8 cellular contexts compared by ENCODE assay signal in the genomic region with DNA sequence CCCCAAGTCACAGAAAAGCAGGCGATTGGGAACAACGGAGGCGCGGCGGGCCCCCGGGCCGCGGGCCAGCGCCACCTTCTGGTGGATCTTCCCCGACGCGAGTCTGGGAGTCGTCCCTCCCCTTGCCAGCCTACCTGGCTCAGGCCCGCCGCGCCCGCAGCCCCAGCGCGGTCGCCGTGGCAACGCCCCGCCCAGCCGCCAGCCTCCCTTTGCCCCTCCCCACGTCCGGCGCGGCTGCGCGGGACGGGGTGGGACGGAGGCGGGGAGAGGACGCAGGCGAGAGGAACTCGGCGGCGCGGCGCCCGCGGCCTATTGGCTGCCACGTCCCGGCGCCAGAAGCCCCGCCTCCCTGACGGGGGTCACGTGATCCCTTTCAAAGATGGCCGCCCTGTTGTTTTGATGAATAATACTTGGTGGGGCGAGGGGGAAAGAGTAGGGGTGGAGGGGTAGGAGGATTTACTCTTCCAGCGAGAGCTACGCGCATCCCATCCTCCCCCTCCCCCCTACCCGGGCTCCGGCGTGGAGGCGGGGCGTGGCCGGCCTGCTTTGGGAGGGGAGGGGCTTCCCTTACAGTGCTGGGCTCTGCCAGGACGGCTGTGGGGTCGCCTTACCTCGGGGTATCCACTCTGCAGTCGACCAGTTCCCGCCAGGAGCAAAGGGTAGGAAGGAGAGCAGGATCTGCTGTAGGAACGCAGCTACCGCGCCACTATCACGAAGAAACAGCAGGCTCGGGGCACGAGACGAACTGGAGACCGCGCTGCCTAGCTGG. TPM values are rescaled to one million over a fixed set of nuclear protein-coding genes. Genes with fewer than 3 reads are reported as not detected.
DNase-seq lines count a peak whose midpoint lies in the region; ATAC-seq and TF ChIP-seq lines count a peak whose summit lies in the region.

UBE4B (plus strand) TSS at position 369 of the 769 bp plus-strand sequence. CDS start 713 bp downstream, outside the sequence.

- H4K8ac ChIP-seq in H9 (replicated peaks; ENCODE audit: insufficient read length, low read depth, low read length): no peak within 1 kb of the TSS

- H3K9me3 Mint-ChIP-seq in H9 (peaks cover 2 to 4% of the 10 kb centered on the region in 2 experiments; a peak in 4 of 5 replicates), nephron progenitor cell (peaks cover 6% of the 10 kb centered on the region)
- H3K9me3 Mint-ChIP-seq in stimulated activated naive CD8-positive, alpha-beta T cell treated with anti-CD3 and anti-CD28 coated beads, Interleukin-15, amount 100 ng/mL, for 72 hours: no peaks in the 10 kb centered on the region

- no peak within 1 kb of the TSS for H3K4ac ChIP-seq in H9 (ENCODE audit: low read depth, low read length)

- H3K9ac ChIP-seq in H9 (ENCODE audit: extremely low read depth, insufficient read length, low read length): peak within 1 kb of the TSS; percentile 96

- peaks cover 5% of the 10 kb centered on the region; the same call in 1 of the 2 replicates for H3K79me2 ChIP-seq in H9 (ENCODE audit: insufficient read depth, low read length)

- H3K18ac ChIP-seq in H9 (ENCODE audit: insufficient read length, low read depth, low read length): peak within 1 kb of the TSS; percentile 36

- H2BK12ac ChIP-seq in H9 (ENCODE audit: insufficient read length, low read depth, low read length): no peak within 1 kb of the TSS

- H3K4me3 Mint-ChIP-seq in H9: peak within 1 kb of the TSS; percentile 89 to 92
- peak within 1 kb of the TSS; percentile 96 for H3K4me3 Mint-ChIP-seq in nephron progenitor cell
- peak within 1 kb of the TSS; percentile 85 to 98 for H3K4me3 Mint-ChIP-seq in stimulated activated naive CD8-positive, alpha-beta T cell treated with anti-CD3 and anti-CD28 coated beads, Interleukin-15, amount 100 ng/mL, for 72 hours

- peak within 1 kb of the TSS; percentile 37 for H2AFZ ChIP-seq in H9 (ENCODE audit: low read length)

- peak within 1 kb of the TSS; percentile 67 for H4K5ac ChIP-seq in H9 (ENCODE audit: insufficient read length, low read depth, low read length)

- H3K23me2 ChIP-seq in H9 (ENCODE audit: insufficient read length, low read depth, low read length, poor library complexity, severe bottlenecking): peaks cover 12% of the 10 kb centered on the region

- no peaks in the 10 kb centered on the region for H3K27me3 Mint-ChIP-seq in H9 (ENCODE audit: low read depth)
- H3K27me3 Mint-ChIP-seq in nephron progenitor cell (ENCODE audit: low read depth, poor library complexity): peaks cover 3% of the 10 kb centered on the region
- no peaks in the 10 kb centered on the region for H3K27me3 Mint-ChIP-seq in stimulated activated naive CD8-positive, alpha-beta T cell treated with anti-CD3 and anti-CD28 coated beads, Interleukin-15, amount 100 ng/mL, for 72 hours

- peak within 1 kb of the TSS; percentile 83 for H3K4me3 ChIP-seq in fibroblast of the aortic adventitia (ENCODE audit: low read depth, low read length)

- no peak within 1 kb of the TSS for H2BK20ac ChIP-seq in H9 (ENCODE audit: low read depth, low read length, poor library complexity, severe bottlenecking)

- H3K27ac Mint-ChIP-seq in H9 (peak within 1 kb of the TSS; percentile 99 to 100 (median 99)), nephron progenitor cell (peak within 1 kb of the TSS; percentile 99)
- peak within 1 kb of the TSS; percentile 98 to 99 for H3K27ac Mint-ChIP-seq in stimulated activated naive CD8-positive, alpha-beta T cell treated with anti-CD3 and anti-CD28 coated beads, Interleukin-15, amount 100 ng/mL, for 72 hours

- H3T11ph ChIP-seq in H9 (ENCODE audit: low read length): no peak within 1 kb of the TSS

- no peak within 1 kb of the TSS for H3K56ac ChIP-seq in H9 (ENCODE audit: insufficient read length, low read depth, low read length)

- TF ChIP-seq CTCF in H9 (conservative IDR thresholded peaks at IDR 0.05) (peak; percentile 97), fibroblast of the aortic adventitia (IDR thresholded peaks at IDR 0.05; ENCODE audit: insufficient read depth, low read length) (peak; percentile 67), nephron progenitor cell (IDR thresholded peaks at IDR 0.05) (peak; percentile 74)

- H2BK15ac ChIP-seq in H9 (ENCODE audit: low read depth, low read length): no peak within 1 kb of the TSS

- peak within 1 kb of the TSS; percentile 76 for H2BK5ac ChIP-seq in H9 (ENCODE audit: insufficient read length, low read length)

- H3K27ac ChIP-seq in H9 (ENCODE audit: insufficient read length, low read depth, low read length): peak within 1 kb of the TSS; percentile 95

- H3K36me3 Mint-ChIP-seq in H9 (ENCODE audit: insufficient read depth in 1 of 3, low read depth in 3 of 3): peaks cover 5 to 8% (median 8%) of the 10 kb centered on the region in 3 experiments; a peak in 5 of 7 replicates
- peaks cover 19% of the 10 kb centered on the region for H3K36me3 Mint-ChIP-seq in nephron progenitor cell (ENCODE audit: low read depth)

- no peaks in the 10 kb centered on the region for H4K20me1 ChIP-seq in H9 (ENCODE audit: control insufficient read depth, insufficient read depth, insufficient read length)

- H3K14ac ChIP-seq in H9 (ENCODE audit: insufficient read depth, low read length): peak within 1 kb of the TSS; percentile 90

- no peak within 1 kb of the TSS for H3K23ac ChIP-seq in H9 (ENCODE audit: insufficient read length, low read depth, low read length)

- H3K9me3 ChIP-seq in H9 (ENCODE audit: control insufficient read depth, low read depth, low read length): no peaks in the 10 kb centered on the region

- H3K27me3 ChIP-seq in H9 (ENCODE audit: insufficient read depth, low read length): no peaks in the 10 kb centered on the region

- H4K91ac ChIP-seq in H9 (ENCODE audit: insufficient read length, low read depth, low read length): no peak within 1 kb of the TSS

- no peak within 1 kb of the TSS for H2BK120ac ChIP-seq in H9 (ENCODE audit: low read depth, low read length, poor library complexity, severe bottlenecking)

- DNase-seq in G401 (ENCODE audit: low spot score) (peak; percentile 98), H9 (peak; percentile 99), M059J (ENCODE audit: low read depth) (peak; percentile 97), SHP77 (lab: John Stamatoyannopoulos, UW) (peak; percentile 96 to 97), fibroblast of the aortic adventitia (ENCODE audit: low read depth) (peak; percentile 96), nephron progenitor cell (peak; percentile 99)
- peak; percentile 99 for DNase-seq in activated effector memory CD4-positive, alpha-beta T cell treated with Interleukin-2 at 50 U/mL for 16 hours
- peak; percentile 99 to 100 for DNase-seq in stimulated activated naive CD8-positive, alpha-beta T cell treated with anti-CD3 and anti-CD28 coated beads, Interleukin-15, amount 100 ng/mL, for 72 hours

- H3K4me2 ChIP-seq in H9 (ENCODE audit: insufficient read depth, insufficient read length, low read length): peak within 1 kb of the TSS; percentile 82

- in situ Hi-C loops in G401 (cut with HindIII; ENCODE audit: low sequenced_read_pairs): no loop called here

- no CpG with 5 or more reads among the region's 73 CpGs for WGBS in H9 (ENCODE audit: extremely low coverage, insufficient read length, low lambda C conversion rate)

- no peaks in the 10 kb centered on the region for H3K79me1 ChIP-seq in H9 (ENCODE audit: insufficient read depth, low read depth, low read length, poor library complexity, severe bottlenecking)

- no peak within 1 kb of the TSS for H2AK5ac ChIP-seq in H9 (ENCODE audit: insufficient read length, low read length)

- peaks cover 2% of the 10 kb centered on the region; the same call in 1 of the 2 replicates for H3K4me1 ChIP-seq in H9 (ENCODE audit: insufficient read depth, low read length)

- ATAC-seq in stimulated activated naive CD8-positive, alpha-beta T cell treated with anti-CD3 and anti-CD28 coated beads, Interleukin-15, amount 100 ng/mL, for 72 hours: peak; percentile 98

- H3K4me1 Mint-ChIP-seq in H9 (peaks cover 15 to 19% of the 10 kb centered on the region in 2 experiments), nephron progenitor cell (peaks cover 20% of the 10 kb centered on the region)
- H3K4me1 Mint-ChIP-seq in stimulated activated naive CD8-positive, alpha-beta T cell treated with anti-CD3 and anti-CD28 coated beads, Interleukin-15, amount 100 ng/mL, for 72 hours: peaks cover 29% of the 10 kb centered on the region

RNA-seq across cellular contexts. Expression of gene UBE4B, which starts in this region (rescaled TPM):
- total RNA-seq in G401 (2014; rRNA removed; shearing (Covaris generic)): 82.1 and 101 TPM in 2 replicates
- total RNA-seq in H9 (2021): 66.0 and 67.6 TPM in 2 replicates
- total RNA-seq in M059J (2014; rRNA removed; shearing (Covaris generic)): 24.4 and 27.2 TPM in 2 replicates
- total RNA-seq in fibroblast of the aortic adventitia (ENCODE audit: low replicate concordance): 55.0 and 59.9 TPM in 2 replicates

Comparison
In these comparisons a context has a peak if more than half of its experiments do, and no peak if none do; other contexts are left out.
1. Peak in every context shown above with its lines: DNase-seq, ATAC-seq, H3K4me3 ChIP-seq and H3K27ac ChIP-seq.